ENCODE assay signal across 6 cellular contexts in genomic region chr11:15308840-15309239, GRCh38.
"Had no signal": no experiment of that assay in that cellular context is flagged by ENCODE, and none has a peak within 500 bp of the region (broad histone marks: within the 10 kb centered on the region; RNA-seq: fewer than 3 reads in every experiment).

No MANE protein-coding gene starts in this region.

- DNase-seq: IMR-90, KBM-7, KG1 had no signal

- H3K27ac ChIP-seq: HL-60 had no signal

- ATAC-seq: HepG2, K562 had no signal

- H3K4me3 ChIP-seq: K562 had no signal
